8 cellular contexts compared by ENCODE assay signal in genomic region chr1:231335663-231336602, GRCh38. TPM values are rescaled to one million over a fixed set of nuclear protein-coding genes. Genes with fewer than 3 reads are reported as not detected.
DNase-seq lines count a peak whose midpoint lies in the region; ATAC-seq and TF ChIP-seq lines count a peak whose summit lies in the region.

No MANE protein-coding gene starts in this region.

- H3K27me3 Mint-ChIP-seq in activated T-cell treated with anti-CD3 and anti-CD28 coated beads, Interleukin-2, amount 50 U/mL, for 72 hours (ENCODE audit: low read depth), result no peaks in the 10 kb centered on the region
- no peaks in the 10 kb centered on the region for H3K27me3 Mint-ChIP-seq in activated naive CD8-positive, alpha-beta T cell treated with anti-CD3 and anti-CD28 coated beads, Interleukin-2, amount 10 ng/mL, durations not matched to agents 7 days and 5 days
- no peaks in the 10 kb centered on the region for H3K27me3 Mint-ChIP-seq in type B pancreatic cell

- 65 to 67% methylated on average over 21 of the region's 21 CpGs for WGBS in lower leg skin, 2 donors

- no peak for ATAC-seq in activated T-cell treated with anti-CD3 and anti-CD28 coated beads, Interleukin-2, amount 50 U/mL, for 72 hours (replicated peaks in 1 of 2)
- ATAC-seq in activated naive CD8-positive, alpha-beta T cell treated with anti-CD3 and anti-CD28 coated beads, Interleukin-2, amount 10 ng/mL, durations not matched to agents 7 days and 5 days (ENCODE audit: low read depth), result no peak
- no peak for ATAC-seq in sciatic nerve

- H3K4me1 Mint-ChIP-seq in activated T-cell treated with anti-CD3 and anti-CD28 coated beads, Interleukin-2, amount 50 U/mL, for 72 hours (ENCODE audit: low read depth), result peaks cover 64% of the 10 kb centered on the region
- H3K4me1 Mint-ChIP-seq in activated naive CD8-positive, alpha-beta T cell treated with anti-CD3 and anti-CD28 coated beads, Interleukin-2, amount 10 ng/mL, durations not matched to agents 7 days and 5 days, result peaks cover 45% of the 10 kb centered on the region
- peaks cover 38% of the 10 kb centered on the region for H3K4me1 Mint-ChIP-seq in type B pancreatic cell (ENCODE audit: unreplicated experiment)

- POLR2A ChIA-PET in activated naive CD8-positive, alpha-beta T cell treated with anti-CD3 and anti-CD28 coated beads, Interleukin-2, amount 10 ng/mL, durations not matched to agents 7 days and 5 days (lab: Charles Lee), result interaction anchor here (0.6 to 1.6 kb wide), 2 partner anchors 63 to 282 kb away, joined by 4 to 5 read pairs; no protein-coding TSS in a partner anchor

- peak overlapping the region; percentile 97 for H3K27ac Mint-ChIP-seq in activated T-cell treated with anti-CD3 and anti-CD28 coated beads, Interleukin-2, amount 50 U/mL, for 72 hours
- H3K27ac Mint-ChIP-seq in activated naive CD8-positive, alpha-beta T cell treated with anti-CD3 and anti-CD28 coated beads, Interleukin-2, amount 10 ng/mL, durations not matched to agents 7 days and 5 days, result peak overlapping the region; percentile 83
- H3K27ac Mint-ChIP-seq in type B pancreatic cell, result peak overlapping the region; percentile 99

- peak overlapping the region; percentile 5 for H3K4me3 ChIP-seq in lower leg skin (ENCODE audit: low read depth, poor library complexity, severe bottlenecking)

- no peak for TF ChIP-seq CTCF in lower leg skin (IDR thresholded peaks at IDR 0.05)
- no peak for TF ChIP-seq CTCF in type B pancreatic cell (conservative IDR thresholded peaks at IDR 0.05)

- peaks cover 10 to 27% of the 10 kb centered on the region in 2 donors for H3K36me3 Mint-ChIP-seq in activated T-cell treated with anti-CD3 and anti-CD28 coated beads, Interleukin-2, amount 50 U/mL, for 72 hours (ENCODE audit: insufficient read depth in 2 of 2)
- peaks cover 40% of the 10 kb centered on the region for H3K36me3 Mint-ChIP-seq in activated naive CD8-positive, alpha-beta T cell treated with anti-CD3 and anti-CD28 coated beads, Interleukin-2, amount 10 ng/mL, durations not matched to agents 7 days and 5 days
- H3K36me3 Mint-ChIP-seq in type B pancreatic cell, result peaks cover 18% of the 10 kb centered on the region

- no peak for TF ChIP-seq POLR2A in lower leg skin (IDR thresholded peaks at IDR 0.05)

- H3K9me3 Mint-ChIP-seq in activated T-cell treated with anti-CD3 and anti-CD28 coated beads, Interleukin-2, amount 50 U/mL, for 72 hours, result no peaks in the 10 kb centered on the region
- no peaks in the 10 kb centered on the region for H3K9me3 Mint-ChIP-seq in activated naive CD8-positive, alpha-beta T cell treated with anti-CD3 and anti-CD28 coated beads, Interleukin-2, amount 10 ng/mL, durations not matched to agents 7 days and 5 days
- no peaks in the 10 kb centered on the region for H3K9me3 Mint-ChIP-seq in type B pancreatic cell

- intact Hi-C loops in lower leg skin (cut with DNase I; ENCODE audit: low total_unique reads) (no loop called here), sciatic nerve (cut with DNase I) (no loop called here)

- in situ Hi-C loops in ACHN (cut with HindIII; ENCODE audit: low pct_ligation_motif_present, low pct_unique_long_range_greater_than_20kb, low sequenced_read_pairs), result no loop called here

- peak overlapping the region; percentile 88 to 93 for H3K4me3 Mint-ChIP-seq in activated T-cell treated with anti-CD3 and anti-CD28 coated beads, Interleukin-2, amount 50 U/mL, for 72 hours
- peak overlapping the region; percentile 98 for H3K4me3 Mint-ChIP-seq in activated naive CD8-positive, alpha-beta T cell treated with anti-CD3 and anti-CD28 coated beads, Interleukin-2, amount 10 ng/mL, durations not matched to agents 7 days and 5 days
- peak overlapping the region; percentile 94 for H3K4me3 Mint-ChIP-seq in type B pancreatic cell

- DNase-seq in activated T-cell treated with anti-CD3 and anti-CD28 coated beads, Interleukin-2, amount 50 U/mL, for 72 hours, result no peak
- DNase-seq in activated T-cell treated with anti-CD3 and anti-CD28 coated beads for 4 hours (no peak), lower leg skin (ENCODE audit: low spot score in 2 of 2) (no peak), type B pancreatic cell (ENCODE audit: extremely low spot score, unreplicated experiment) (no peak), ACHN (no peak), sciatic nerve (ENCODE audit: low spot score) (no peak), cerebellum (ENCODE audit: low spot score) (no peak)
- DNase-seq in activated naive CD8-positive, alpha-beta T cell treated with anti-CD3 and anti-CD28 coated beads, Interleukin-2, amount 10 ng/mL, durations not matched to agents 7 days and 5 days, result no peak

RNA-seq across cellular contexts. Expression of gene EXOC8, which starts 1.7 kb away (rescaled TPM):
- total RNA-seq in activated T-cell treated with anti-CD3 and anti-CD28 coated beads, Interleukin-2, amount 50 U/mL, for 72 hours, result 10 to 100 TPM; 17.2 to 19.2 TPM
- 10 to 100 TPM; 24.0 to 24.3 TPM for total RNA-seq in activated naive CD8-positive, alpha-beta T cell treated with anti-CD3 and anti-CD28 coated beads, Interleukin-2, amount 10 ng/mL, durations not matched to agents 7 days and 5 days
- 10 to 100 TPM; 19.7 to 23.2 (median 22.2) TPM for total RNA-seq in lower leg skin
- total RNA-seq in type B pancreatic cell (ENCODE audit: low replicate concordance), result 13.1 and 19.2 TPM in 2 replicates
- total RNA-seq in sciatic nerve, result 15.9 TPM
- total RNA-seq in cerebellum, result 20.5 TPM

RNA-seq across cellular contexts. Expression of gene SPRTN, which starts 2.2 kb away (rescaled TPM):
- total RNA-seq in activated T-cell treated with anti-CD3 and anti-CD28 coated beads, Interleukin-2, amount 50 U/mL, for 72 hours, result 10 to 100 TPM in 1 of 2 donors, 1 to 10 TPM in 1; 9.6 to 10.4 TPM
- 10 to 100 TPM; 14.7 to 19.0 TPM for total RNA-seq in activated naive CD8-positive, alpha-beta T cell treated with anti-CD3 and anti-CD28 coated beads, Interleukin-2, amount 10 ng/mL, durations not matched to agents 7 days and 5 days
- 10 to 100 TPM; 13.1 to 31.3 (median 20.0) TPM for total RNA-seq in lower leg skin
- total RNA-seq in type B pancreatic cell (ENCODE audit: low replicate concordance), result 12.3 and 14.5 TPM in 2 replicates
- total RNA-seq in sciatic nerve, result 10.5 TPM
- total RNA-seq in cerebellum, result 14.4 TPM
